ENCODE assay signal across 1 cellular context in genomic region chr20:63216041-63216848, GRCh38.
TF ChIP-seq lines count a peak whose summit lies in the region.

Gene YTHDF1 (minus strand): TSS chr20:63216131. CDS start chr20:63215892, 239 bp downstream.

TF ChIP-seq in HEK293, 187 proteins besides CTCF, POLR2A, EP300 and RAD21 (continued from another document and continues in another):
- TF ChIP-seq ZBTB26 (tag by site-specific recombination; optimal IDR thresholded peaks at IDR 0.05) (peak; percentile 90), ZNF548 (tag by site-specific recombination; IDR thresholded peaks at IDR 0.05) (no peak), ZNF596 (tag by site-specific recombination; IDR thresholded peaks at IDR 0.05) (0 out of 2 replicates have a peak, but pooled peaks have one; percentile 20), ZBTB48 (tag by site-specific recombination; IDR thresholded peaks at IDR 0.05) (0 out of 2 replicates have a peak, but pooled peaks have one; percentile 20), ZFHX2 (tag by site-specific recombination; conservative IDR thresholded peaks at IDR 0.05) (peak; percentile 92), ZSCAN5A (tag by site-specific recombination; IDR thresholded peaks at IDR 0.05) (peak; percentile 57; the same call in 1 of the 2 replicates), ZSCAN30 (tag by site-specific recombination; IDR thresholded peaks at IDR 0.05) (peak; percentile 57; the same call in 1 of the 2 replicates), ELK4 (IDR thresholded peaks at IDR 0.05; ENCODE audit: borderline replicate concordance, low read depth, low read length) (no peak), ZNF391 (tag by site-specific recombination; IDR thresholded peaks at IDR 0.05; ENCODE audit: borderline replicate concordance, low read depth) (0 out of 2 replicates have a peak, but pooled peaks have one; percentile 71), ZNF610 (tag by site-specific recombination; IDR thresholded peaks at IDR 0.05; ENCODE audit: borderline replicate concordance) (peak; percentile 59; the same call in 1 of the 2 replicates), ZBTB8A (tag by site-specific recombination; IDR thresholded peaks at IDR 0.05) (peak; percentile 91), ZNF654 (tag by site-specific recombination; IDR thresholded peaks at IDR 0.05; ENCODE audit: low read depth) (no peak), SP3 (tag by site-specific recombination; IDR thresholded peaks at IDR 0.05) (peak; percentile 69), ZNF335 (tag by site-specific recombination; conservative IDR thresholded peaks at IDR 0.05) (peak; percentile 82), ZNF175 (tag by site-specific recombination; IDR thresholded peaks at IDR 0.05) (no peak), ZNF341 (tag by site-specific recombination; IDR thresholded peaks at IDR 0.05; ENCODE audit: low read depth) (no peak), REPIN1 (tag by site-specific recombination; IDR thresholded peaks at IDR 0.05; ENCODE audit: low read depth) (peak; percentile 66; the same call in 1 of the 2 replicates), ZNF324 (tag by site-specific recombination; IDR thresholded peaks at IDR 0.05) (no peak; the same call in 1 of the 2 replicates), GLIS2 (tag by site-specific recombination; IDR thresholded peaks at IDR 0.05) (peak; percentile 36; the same call in 1 of the 2 replicates), ZNF560 (tag by site-specific recombination; IDR thresholded peaks at IDR 0.05; ENCODE audit: borderline replicate concordance) (no peak), ZNF580 (tag by site-specific recombination; IDR thresholded peaks at IDR 0.05) (no peak), ZNF24 (tag by site-specific recombination; IDR thresholded peaks at IDR 0.05) (peak; percentile 60; the same call in 1 of the 2 replicates), IKZF3 (tag by site-specific recombination; IDR thresholded peaks at IDR 0.05) (no peak), SCRT2 (tag by site-specific recombination; IDR thresholded peaks at IDR 0.05) (peak; percentile 41; the same call in 1 of the 2 replicates), TRIM28 (IDR thresholded peaks at IDR 0.05; ENCODE audit: borderline replicate concordance, low read length) (no peak), ZNF624 (tag by site-specific recombination; IDR thresholded peaks at IDR 0.05) (no peak), ZNF658 (tag by site-specific recombination; IDR thresholded peaks at IDR 0.05) (no peak), ZNF280C (tag by site-specific recombination; IDR thresholded peaks at IDR 0.05) (no peak), ZNF529 (tag by site-specific recombination; IDR thresholded peaks at IDR 0.05; ENCODE audit: insufficient replicate concordance) (no peak), ZFP69B (tag by site-specific recombination; IDR thresholded peaks at IDR 0.05) (peak; percentile 56; the same call in 1 of the 2 replicates), SP7 (tag by site-specific recombination; IDR thresholded peaks at IDR 0.05) (peak; percentile 82), ZNF366 (tag by site-specific recombination; conservative IDR thresholded peaks at IDR 0.05) (no peak), OVOL3 (tag by site-specific recombination; IDR thresholded peaks at IDR 0.05) (0 out of 2 replicates have a peak, but pooled peaks have one; percentile 44), PRDM4 (tag by site-specific recombination; IDR thresholded peaks at IDR 0.05) (0 out of 2 replicates have a peak, but pooled peaks have one; percentile 10), PBX3 (CRISPR knock-in tag; IDR thresholded peaks at IDR 0.05) (0 out of 2 replicates have a peak, but pooled peaks have one; percentile 22), ZBTB7A (tag by site-specific recombination; IDR thresholded peaks at IDR 0.05; ENCODE audit: low read depth) (peak; percentile 68; the same call in 1 of the 2 replicates), ZEB2 (tag by site-specific recombination; IDR thresholded peaks at IDR 0.05) (peak; percentile 95), ZNF600 (tag by site-specific recombination; IDR thresholded peaks at IDR 0.05) (peak; percentile 52; the same call in 1 of the 2 replicates), HIC1 (tag by site-specific recombination; IDR thresholded peaks at IDR 0.05) (peak; percentile 70), ZNF19 (tag by site-specific recombination; IDR thresholded peaks at IDR 0.05; ENCODE audit: low read depth) (no peak), ZNF214 (tag by site-specific recombination; IDR thresholded peaks at IDR 0.05; ENCODE audit: borderline replicate concordance) (no peak), GLIS1 (tag by site-specific recombination; IDR thresholded peaks at IDR 0.05) (peak; percentile 35; the same call in 1 of the 2 replicates), KLF10 (tag by site-specific recombination; IDR thresholded peaks at IDR 0.05) (peak; percentile 90), ZBTB20 (tag by site-specific recombination; IDR thresholded peaks at IDR 0.05) (peak; percentile 29; the same call in 1 of the 2 replicates), ZNF843 (tag by site-specific recombination; IDR thresholded peaks at IDR 0.05) (peak; percentile 68; the same call in 1 of the 2 replicates), BCL11B (tag by site-specific recombination; IDR thresholded peaks at IDR 0.05; ENCODE audit: low read depth) (peak; percentile 59; the same call in 1 of the 2 replicates), ZNF692 (tag by site-specific recombination; IDR thresholded peaks at IDR 0.05) (peak; percentile 69), KLF7 (tag by site-specific recombination; IDR thresholded peaks at IDR 0.05; ENCODE audit: borderline replicate concordance) (0 out of 2 replicates have a peak, but pooled peaks have one; percentile 59), ZFP37 (tag by site-specific recombination; IDR thresholded peaks at IDR 0.05) (peak; percentile 45; the same call in 1 of the 2 replicates), KLF1 (tag by site-specific recombination; IDR thresholded peaks at IDR 0.05) (peak; percentile 92)
